Comparison of ENCODE assay signal across 9 cellular contexts in genomic region chr1:197902131-197902453, GRCh38. TPM values are rescaled to one million over a fixed set of nuclear protein-coding genes. Genes with fewer than 3 reads are reported as not detected.
DNase-seq lines count a peak whose midpoint lies in the region; ATAC-seq, FAIRE-seq and TF ChIP-seq lines count a peak whose summit lies in the region.
"Had no signal": no experiment of that assay in that cellular context is flagged by ENCODE, and none has a peak within 500 bp of the region (broad histone marks: within the 10 kb centered on the region; RNA-seq: fewer than 3 reads in every experiment).

No MANE protein-coding gene starts in this region.

- peaks cover 0 to 2% of the 10 kb centered on the region in 2 donors for H3K9me3 ChIP-seq in kidney (ENCODE audit: control insufficient read depth in 1 of 2, low read length in 2 of 2)
- H3K9me3 ChIP-seq in testis: no peaks in the 10 kb centered on the region

- H3K4me3 ChIP-seq in kidney (ENCODE audit: low read length in 2 of 2): peak overlapping the region; percentile 66 to 80
- peak overlapping the region; percentile 72 to 85 for H3K4me3 ChIP-seq in testis

- TF ChIP-seq CTCF in kidney (IDR thresholded peaks at IDR 0.05; ENCODE audit: borderline replicate concordance, extremely low read depth, insufficient read depth): no peak
- no peak for TF ChIP-seq CTCF in testis (IDR thresholded peaks at IDR 0.05)

- H3K27me3 Mint-ChIP-seq in activated CD4-positive, alpha-beta T cell treated with anti-CD3 and anti-CD28 coated beads for 36 hours: peaks cover 39% of the 10 kb centered on the region
- peaks cover 52% of the 10 kb centered on the region for H3K27me3 Mint-ChIP-seq in activated T-helper 1 cell treated with anti-CD3 and anti-CD28 coated beads, Interleukin-12 subunit alpha, Interleukin-12 subunit beta, Interleukin-2, Interleukin-4 antibody, amounts not matched to agents 30 ng/mL and 10 ng/mL and 1 ng/mL, durations not matched to agents 14 hours and 24 hours and 36 hours (ENCODE audit: insufficient read depth)

- WGBS in testis, 2 donors: 9 to 14% methylated on average over 6 of the region's 6 CpGs

- DNase-seq in activated CD4-positive, alpha-beta T cell treated with anti-CD3 and anti-CD28 coated beads for 36 hours: no peak
- DNase-seq in activated CD4-positive, alpha-beta T cell treated with anti-CD3 and anti-CD28 coated beads for 1 hour: no peak
- DNase-seq in activated T-helper 1 cell treated with anti-CD3 and anti-CD28 coated beads, Interleukin-12 subunit alpha, Interleukin-12 subunit beta, Interleukin-2, Interleukin-4 antibody, amounts not matched to agents 30 ng/mL and 10 ng/mL and 1 ng/mL, durations not matched to agents 14 hours and 24 hours and 36 hours (ENCODE audit: low spot score): no peak
- DNase-seq in kidney: no peak
- DNase-seq in testis: no peak
- DNase-seq in D341Med (ENCODE audit: low spot score): no peak
- DNase-seq in activated CD8-positive, alpha-beta memory T cell treated with anti-CD3 and anti-CD28 coated beads for 24 hours: no peak

- H3K36me3 Mint-ChIP-seq in activated CD4-positive, alpha-beta T cell treated with anti-CD3 and anti-CD28 coated beads for 36 hours (ENCODE audit: low read depth): no peaks in the 10 kb centered on the region
- H3K36me3 Mint-ChIP-seq in activated T-helper 1 cell treated with anti-CD3 and anti-CD28 coated beads, Interleukin-12 subunit alpha, Interleukin-12 subunit beta, Interleukin-2, Interleukin-4 antibody, amounts not matched to agents 30 ng/mL and 10 ng/mL and 1 ng/mL, durations not matched to agents 14 hours and 24 hours and 36 hours (ENCODE audit: low read depth): peaks cover 2% of the 10 kb centered on the region

- peak overlapping the region; percentile 76 for H3K4me3 Mint-ChIP-seq in activated CD4-positive, alpha-beta T cell treated with anti-CD3 and anti-CD28 coated beads for 36 hours
- H3K4me3 Mint-ChIP-seq in activated T-helper 1 cell treated with anti-CD3 and anti-CD28 coated beads, Interleukin-12 subunit alpha, Interleukin-12 subunit beta, Interleukin-2, Interleukin-4 antibody, amounts not matched to agents 30 ng/mL and 10 ng/mL and 1 ng/mL, durations not matched to agents 14 hours and 24 hours and 36 hours: peak overlapping the region; percentile 84

- peak overlapping the region; percentile 4 to 70 for H3K9ac ChIP-seq in kidney (ENCODE audit: low read length in 2 of 2)

- H3K27ac ChIP-seq in kidney (ENCODE audit: low read depth in 2 of 2, low read length in 2 of 2) (peak overlapping the region; percentile 18 to 81), testis (peak overlapping the region; percentile 90 to 91)

- POLR2A ChIA-PET in activated CD4-positive, alpha-beta T cell treated with anti-CD3 and anti-CD28 coated beads for 36 hours (lab: Charles Lee): interaction anchor here (0.8 to 1.2 kb wide), 2 partner anchors 12 to 16 kb away, joined by 3 to 4 read pairs; partner anchors contain the start of gene LHX9

- intact Hi-C loops in activated CD4-positive, alpha-beta T cell treated with anti-CD3 and anti-CD28 coated beads for 36 hours (cut with DNase I, micrococcal nuclease): loop anchor here (1.0 to 10.0 kb wide), 6 partner anchors 15 to 783 kb away; partner anchors contain the start of genes DENND1B (in 1 of the 2), LHX9 (in 1 of the 2) and NEK7 (in 1 of the 2)
- intact Hi-C loops in activated T-helper 1 cell treated with anti-CD3 and anti-CD28 coated beads, Interleukin-12 subunit alpha, Interleukin-12 subunit beta, Interleukin-2, Interleukin-4 antibody, amounts not matched to agents 30 ng/mL and 10 ng/mL and 1 ng/mL, durations not matched to agents 14 hours and 24 hours and 36 hours (cut with micrococcal nuclease): loop anchor here (1.0 to 10.0 kb wide), 6 partner anchors 8 to 783 kb away; partner anchors contain the start of gene NEK7
- intact Hi-C loops in kidney (cut with DNase I) (no loop called here), testis (cut with DNase I; ENCODE audit: low total_unique reads) (no loop called here)

- ATAC-seq in activated CD4-positive, alpha-beta T cell treated with anti-CD3 and anti-CD28 coated beads for 36 hours: no peak
- no peak for ATAC-seq in GM18909 (IDR thresholded peaks at IDR 0.05; ENCODE audit: poor library complexity, unreplicated experiment)

- FAIRE-seq in kidney (lab: Jason Lieb, UNC): no peak
- FAIRE-seq: colon had no signal

- CTCF ChIA-PET in activated CD4-positive, alpha-beta T cell treated with anti-CD3 and anti-CD28 coated beads for 36 hours (lab: Charles Lee): interaction anchor here (0.6 to 2.3 kb wide), 5 partner anchors 16 to 287 kb away, joined by 3 to 13 read pairs (median 4); no protein-coding TSS in a partner anchor

- no peaks in the 10 kb centered on the region for H3K36me3 ChIP-seq in kidney (ENCODE audit: control insufficient read depth in 1 of 2, insufficient read depth in 2 of 2, low read length in 2 of 2)
- H3K36me3 ChIP-seq in testis (ENCODE audit: low read depth, missing control alignments): no peaks in the 10 kb centered on the region

- H3K27me3 ChIP-seq in testis: no peaks in the 10 kb centered on the region

- TF ChIP-seq POLR2A in testis (IDR thresholded peaks at IDR 0.05): no peak

- H3K4me1 ChIP-seq in kidney (ENCODE audit: control insufficient read depth in 1 of 2, insufficient read depth in 1 of 2, low read depth in 1 of 2, low read length in 2 of 2) (no peaks in the 10 kb centered on the region), testis (peaks cover 6% of the 10 kb centered on the region)

- peak overlapping the region; percentile 88 for H3K27ac Mint-ChIP-seq in activated CD4-positive, alpha-beta T cell treated with anti-CD3 and anti-CD28 coated beads for 36 hours
- H3K27ac Mint-ChIP-seq in activated T-helper 1 cell treated with anti-CD3 and anti-CD28 coated beads, Interleukin-12 subunit alpha, Interleukin-12 subunit beta, Interleukin-2, Interleukin-4 antibody, amounts not matched to agents 30 ng/mL and 10 ng/mL and 1 ng/mL, durations not matched to agents 14 hours and 24 hours and 36 hours: peak overlapping the region; percentile 74

- H3K4me1 Mint-ChIP-seq in activated CD4-positive, alpha-beta T cell treated with anti-CD3 and anti-CD28 coated beads for 36 hours: peaks cover 14% of the 10 kb centered on the region
- H3K4me1 Mint-ChIP-seq in activated T-helper 1 cell treated with anti-CD3 and anti-CD28 coated beads, Interleukin-12 subunit alpha, Interleukin-12 subunit beta, Interleukin-2, Interleukin-4 antibody, amounts not matched to agents 30 ng/mL and 10 ng/mL and 1 ng/mL, durations not matched to agents 14 hours and 24 hours and 36 hours (ENCODE audit: low read depth): peaks cover 17% of the 10 kb centered on the region

- H3K9me3 Mint-ChIP-seq in activated CD4-positive, alpha-beta T cell treated with anti-CD3 and anti-CD28 coated beads for 36 hours (ENCODE audit: low read depth): no peaks in the 10 kb centered on the region
- no peaks in the 10 kb centered on the region for H3K9me3 Mint-ChIP-seq in activated T-helper 1 cell treated with anti-CD3 and anti-CD28 coated beads, Interleukin-12 subunit alpha, Interleukin-12 subunit beta, Interleukin-2, Interleukin-4 antibody, amounts not matched to agents 30 ng/mL and 10 ng/mL and 1 ng/mL, durations not matched to agents 14 hours and 24 hours and 36 hours

RNA-seq across cellular contexts. Expression of gene C1orf53, which starts 0.3 kb away (rescaled TPM):
- under 1 TPM in 1 of 2 experiments, not detected in 1; 0.66 TPM for total RNA-seq in activated CD4-positive, alpha-beta T cell treated with anti-CD3 and anti-CD28 coated beads for 36 hours
- 0.81 and 1.3 TPM in 2 replicates for total RNA-seq in activated T-helper 1 cell treated with anti-CD3 and anti-CD28 coated beads, Interleukin-12 subunit alpha, Interleukin-12 subunit beta, Interleukin-2, Interleukin-4 antibody, amounts not matched to agents 30 ng/mL and 10 ng/mL and 1 ng/mL, durations not matched to agents 14 hours and 24 hours and 36 hours
- total RNA-seq in kidney (8.4 TPM), testis (10 to 100 TPM in 1 of 2 donors, 1 to 10 TPM in 1; 7.8 to 10.5 TPM)
- polyA plus RNA-seq in kidney (ENCODE audit: insufficient read depth, low read depth, low replicate concordance) (8.9 TPM), testis (ENCODE audit: insufficient read depth, low read depth, low replicate concordance) (8.6 TPM)

RNA-seq across cellular contexts. Expression of gene LHX9, which starts 15.1 kb away (rescaled TPM):
- total RNA-seq in activated CD4-positive, alpha-beta T cell treated with anti-CD3 and anti-CD28 coated beads for 36 hours: not detected
- not detected in 2 replicates for total RNA-seq in activated T-helper 1 cell treated with anti-CD3 and anti-CD28 coated beads, Interleukin-12 subunit alpha, Interleukin-12 subunit beta, Interleukin-2, Interleukin-4 antibody, amounts not matched to agents 30 ng/mL and 10 ng/mL and 1 ng/mL, durations not matched to agents 14 hours and 24 hours and 36 hours
- total RNA-seq in kidney (0.35 TPM), testis (1 to 10 TPM; 3.7 to 7.1 TPM)
- polyA plus RNA-seq in kidney (ENCODE audit: insufficient read depth, low read depth, low replicate concordance) (not detected), testis (ENCODE audit: insufficient read depth, low read depth, low replicate concordance) (3.7 TPM)

Comparison
In these comparisons a context has a peak if more than half of its experiments do, and no peak if none do; other contexts are left out.
1. intact Hi-C loops: an anchor here in activated CD4-positive, alpha-beta T cell treated with anti-CD3 and anti-CD28 coated beads for 36 hours (1.0 to 10.0 kb wide) and activated T-helper 1 cell treated with anti-CD3 and anti-CD28 coated beads, Interleukin-12 subunit alpha, Interleukin-12 subunit beta, Interleukin-2, Interleukin-4 antibody, amounts not matched to agents 30 ng/mL and 10 ng/mL and 1 ng/mL, durations not matched to agents 14 hours and 24 hours and 36 hours (1.0 to 10.0 kb wide); none called in kidney and testis.